In the genomic region with DNA sequence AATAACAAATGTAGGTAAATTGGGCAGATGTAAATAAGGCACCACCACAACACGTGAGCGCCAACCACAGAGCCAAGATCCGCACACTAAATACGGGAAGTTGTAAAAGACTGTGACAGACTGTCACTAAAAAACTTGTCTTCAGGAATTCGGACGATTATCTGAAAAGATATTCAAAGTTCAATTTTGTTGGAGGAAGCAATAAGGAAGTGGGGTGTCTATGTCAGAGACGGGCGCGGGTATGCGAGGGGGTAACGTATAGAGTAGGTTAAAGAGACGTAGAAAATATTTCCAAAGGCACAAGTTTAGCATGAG, we compare ENCODE assay signal across 8 cellular contexts. TPM values are rescaled to one million over a fixed set of nuclear protein-coding genes. Genes with fewer than 3 reads are reported as not detected.
DNase-seq lines count a peak whose midpoint lies in the region; ATAC-seq, FAIRE-seq and TF ChIP-seq lines count a peak whose summit lies in the region.

No MANE protein-coding gene starts in this region.

- H3K4me2 ChIP-seq in GM12878 (ENCODE audit: control insufficient read depth, insufficient read depth) = peak overlapping the region; percentile 88

- H3K27me3 ChIP-seq in GM12878 (replicated peaks in 1 of 2; ENCODE audit: control insufficient read depth in 2 of 2, insufficient read depth in 2 of 2, low read length in 1 of 2) = no peaks in the 10 kb centered on the region
- H3K27me3 ChIP-seq in layer of hippocampus (ENCODE audit: control insufficient read depth, insufficient read depth, low read length) = no peaks in the 10 kb centered on the region

- SMC1A ChIA-PET in GM12878 (lab: Charles Lee; ENCODE audit: uncharacterized antibody, unreplicated experiment) = interaction anchor here (0.8 to 9.4 kb wide), 8 partner anchors 10 to 181 kb away, joined by 3 to 125 read pairs (median 5); partner anchors contain the start of genes NT5DC3 and TDG

- no peaks in the 10 kb centered on the region for H3K9me3 ChIP-seq in GM12878 (replicated peaks; ENCODE audit: control insufficient read depth, insufficient read depth, low read length)

- ATAC-seq in HG02981 (IDR thresholded peaks at IDR 0.05; ENCODE audit: unreplicated experiment) = peak; percentile 18
- peak; percentile 11 for ATAC-seq in GM12878
- no peak for ATAC-seq in omental fat pad (ENCODE audit: low FRiP score)

- in situ Hi-C loops in GM13976 (cut with MboI; ENCODE audit: low sequenced_read_pairs, unreplicated experiment) = no loop called here
- in situ Hi-C loops in GM12878 (cut with MboI) = no loop called here

- H2AFZ ChIP-seq in GM12878 (ENCODE audit: control insufficient read depth, low read depth, low read length) = peak overlapping the region; percentile 34

- peak; percentile 81 to 89; a peak in 3 of 4 replicates for TF ChIP-seq EP300 in GM12878 (IDR thresholded peaks at IDR 0.05; ENCODE audit: borderline replicate concordance in 1 of 2, control insufficient read depth in 1 of 2, low read depth in 2 of 2, low read length in 2 of 2)

- peak; percentile 26 for DNase-seq in GM13976 (ENCODE audit: low spot score)
- peak; percentile 41 for DNase-seq in T follicular helper cell (ENCODE audit: low read depth)
- peak; percentile 80 for DNase-seq in GM12878 (ENCODE audit: low read depth, low spot score)
- peak; percentile 10 for DNase-seq in stimulated activated CD8-positive, alpha-beta memory T cell treated with anti-CD3 and anti-CD28 coated beads, Interleukin-12 subunit alpha, Interleukin-12 subunit beta, amount 100 ng/mL, for 4 hours (ENCODE audit: low read depth)
- no peak for DNase-seq in omental fat pad (ENCODE audit: low spot score)
- no peak for DNase-seq in OCI-M2 (lab: John Stamatoyannopoulos, UW; ENCODE audit: unreplicated experiment)

- RAD21 ChIA-PET in GM12878 (lab: Charles Lee; ENCODE audit: unreplicated experiment) = interaction anchor here (0.9 to 7.4 kb wide), 9 partner anchors 22 to 360 kb away, joined by 3 to 121 read pairs (median 6); partner anchors contain the start of gene TDG

- peak; percentile 27 for FAIRE-seq in GM12878 (lab: Jason Lieb, UNC)

- H3K9ac ChIP-seq in GM12878 (ENCODE audit: control insufficient read depth, insufficient read depth, low read length) = peak overlapping the region; percentile 98

- peaks cover 28% of the 10 kb centered on the region for H3K4me1 ChIP-seq in GM12878 (ENCODE audit: control insufficient read depth, insufficient read depth, low read length)

- peaks cover 2 to 12% of the 10 kb centered on the region in 2 experiments for H3K36me3 ChIP-seq in GM12878 (ENCODE audit: control insufficient read depth in 2 of 2, insufficient read depth in 2 of 2, low read length in 1 of 2)

- peak overlapping the region; percentile 76 for H3K4me3 ChIP-seq in GM12878

- TF ChIP-seq RAD21 in GM12878 (IDR thresholded peaks at IDR 0.05; ENCODE audit: insufficient read depth, low read depth, low read length) = no peak

- BruUV-seq in GM12878 (replicated peaks; lab: Mats Ljungman, UMichigan) = no TSS peak

- H4K20me1 ChIP-seq in GM12878 (ENCODE audit: control insufficient read depth, insufficient read depth) = no peaks in the 10 kb centered on the region

- 3% methylated on average over 12 of the region's 12 CpGs for WGBS in GM12878 (ENCODE audit: insufficient coverage, insufficient replicate concordance, low lambda C conversion rate, missing lambda C conversion rate)

- TF ChIP-seq CTCF in GM13976 (IDR thresholded peaks at IDR 0.05; ENCODE audit: borderline replicate concordance, control extremely low read depth, extremely low read depth, insufficient read depth, missing control alignments) = no peak
- TF ChIP-seq CTCF in GM12878 (IDR thresholded peaks at IDR 0.05 in 2 of 3, conservative IDR thresholded peaks at IDR 0.05 in 1 of 3; ENCODE audit: control insufficient read depth in 2 of 3, extremely low read depth in 1 of 3, insufficient read depth in 1 of 3, low read depth in 3 of 3, low read length in 3 of 3) = no peak
- TF ChIP-seq CTCF in omental fat pad (IDR thresholded peaks at IDR 0.05) = no peak

- no peak for TF ChIP-seq POLR2A in GM12878 (IDR thresholded peaks at IDR 0.05; ENCODE audit: low read depth, low read length)

- POLR2A ChIA-PET in GM12878 (lab: Charles Lee) = interaction anchor here (0.6 to 7.1 kb wide), 9 partner anchors 9 to 155 kb away, joined by 3 to 73 read pairs (median 5); partner anchors contain the start of genes NT5DC3 and TDG

- CTCF ChIA-PET in GM12878 (lab: Yijun Ruan, JAX) = interaction anchor here (2.0 to 5.2 kb wide), 3 partner anchors 38 to 45 kb away, joined by 8 to 33 read pairs (median 21); partner anchors contain the start of gene TDG

- H3K79me2 ChIP-seq in GM12878 (ENCODE audit: control insufficient read depth, insufficient read depth, low read length) = peaks cover 58% of the 10 kb centered on the region

- intact Hi-C loops in GM12878 (cut with micrococcal nuclease; ENCODE audit: unreplicated experiment) = loop anchor here (2.0 kb wide), 1 partner anchor 48 kb away; no protein-coding TSS in a partner anchor

- H3K27ac ChIP-seq in GM12878 (ENCODE audit: control insufficient read depth, insufficient read depth) = peak overlapping the region; percentile 99
- peak overlapping the region; percentile 96 for H3K27ac ChIP-seq in layer of hippocampus (ENCODE audit: low read depth, low read length)

TF ChIP-seq in GM12878, 131 proteins besides CTCF, POLR2A, EP300 and RAD21 (continues in another document):
- TF ChIP-seq POLR2AphosphoS5 (IDR thresholded peaks at IDR 0.05; ENCODE audit: low read length) (no peak), GABPA (IDR thresholded peaks at IDR 0.05; ENCODE audit: low read depth) (no peak; the same call in 1 of the 2 replicates), TCF7 (IDR thresholded peaks at IDR 0.05; ENCODE audit: borderline replicate concordance) (peak; percentile 30; the same call in 1 of the 2 replicates)

RNA-seq across cellular contexts. Expression of gene HSP90B1, which starts 1.5 kb away (rescaled TPM):
- total RNA-seq in GM12878 (2013; cell fraction: nucleolus; rRNA removed) = 492 and 493 TPM in 2 replicates
- total RNA-seq in GM12878 (2014; rRNA removed) (298 and 306 TPM in 2 replicates), GM12878 (2014; rRNA removed; fragmentation: Illumina TruSeq; extraction: Trizol) (644 and 702 TPM in 2 replicates), GM12878 (2021) (511 and 557 TPM in 2 replicates), omental fat pad (100 to 1,000 TPM; 289 to 590 (median 554) TPM)
- polyA plus RNA-seq in GM12878 (2011; ENCODE audit: low read depth) = 428 TPM
- polyA plus RNA-seq in GM12878 (2011; rRNA removed) (443 and 639 TPM in 2 replicates), GM12878 (2014; fragmentation: Illumina TruSeq; extraction: Trizol) (715 and 780 TPM in 2 replicates), GM12878 (2014; fragmentation: Nextera tagmentation; extraction: Ambion mirVana) (100 to 1,000 TPM; 254 to 414 TPM), GM12878 (2014; rRNA removed) (495 and 564 TPM in 2 replicates), GM12878 (2016; fragmentation: Nextera tagmentation; extraction: Ambion mirVana) (100 to 1,000 TPM; 936 to 968 TPM)
- polyA plus RNA-seq in GM12878 (2011; cell fraction: cytosol; rRNA removed) = 135 and 136 TPM in 2 replicates
- 477 and 595 TPM in 2 replicates for polyA plus RNA-seq in GM12878 (2011; cell fraction: nucleus; rRNA removed)
- 568 and 601 TPM in 2 replicates for polyA plus RNA-seq in GM12878 (2012)
- polyA minus RNA-seq in GM12878 (2011; rRNA and poly(A)+ RNA removed) = 148 and 211 TPM in 2 replicates
- 90.8 and 99.4 TPM in 2 replicates for polyA minus RNA-seq in GM12878 (2011; cell fraction: cytosol; rRNA and poly(A)+ RNA removed)
- polyA minus RNA-seq in GM12878 (2011; cell fraction: nucleus; rRNA and poly(A)+ RNA removed) = 145 and 205 TPM in 2 replicates

RNA-seq across cellular contexts. Expression of gene TDG, which starts 37.0 kb away (rescaled TPM):
- 63.4 and 64.9 TPM in 2 replicates for total RNA-seq in GM12878 (2013; cell fraction: nucleolus; rRNA removed)
- total RNA-seq in GM12878 (2014; rRNA removed) = 47.5 and 57.8 TPM in 2 replicates
- total RNA-seq in GM12878 (2014; rRNA removed; fragmentation: Illumina TruSeq; extraction: Trizol) = 53.7 and 56.3 TPM in 2 replicates
- total RNA-seq in GM12878 (2021) = 46.7 and 51.9 TPM in 2 replicates
- polyA plus RNA-seq in GM12878 (2011; ENCODE audit: low read depth) = 15.8 TPM
- 47.5 and 72.3 TPM in 2 replicates for polyA plus RNA-seq in GM12878 (2011; rRNA removed)
- 17.1 and 17.3 TPM in 2 replicates for polyA plus RNA-seq in GM12878 (2011; cell fraction: cytosol; rRNA removed)
- 58.2 and 62.0 TPM in 2 replicates for polyA plus RNA-seq in GM12878 (2011; cell fraction: nucleus; rRNA removed)
- 24.3 and 25.7 TPM in 2 replicates for polyA plus RNA-seq in GM12878 (2012)
- 63.6 and 70.5 TPM in 2 replicates for polyA plus RNA-seq in GM12878 (2014; fragmentation: Illumina TruSeq; extraction: Trizol)
- polyA plus RNA-seq in GM12878 (2014; fragmentation: Nextera tagmentation; extraction: Ambion mirVana) = 10 to 100 TPM; 29.7 to 33.7 TPM
- polyA plus RNA-seq in GM12878 (2014; rRNA removed) = 44.0 and 50.5 TPM in 2 replicates
- polyA plus RNA-seq in GM12878 (2016; fragmentation: Nextera tagmentation; extraction: Ambion mirVana) = 10 to 100 TPM; 63.2 to 68.8 TPM
- 21.7 and 30.6 TPM in 2 replicates for polyA minus RNA-seq in GM12878 (2011; rRNA and poly(A)+ RNA removed)
- 14.6 and 15.5 TPM in 2 replicates for polyA minus RNA-seq in GM12878 (2011; cell fraction: cytosol; rRNA and poly(A)+ RNA removed)
- polyA minus RNA-seq in GM12878 (2011; cell fraction: nucleus; rRNA and poly(A)+ RNA removed) = 17.8 and 21.0 TPM in 2 replicates
- total RNA-seq in omental fat pad = 10 to 100 TPM; 14.6 to 41.4 (median 24.6) TPM

Comparison
In these comparisons a context has a peak if more than half of its experiments do, and no peak if none do; other contexts are left out.
1. DNase-seq: peak in GM13976 (single experiment), T follicular helper cell (single experiment), GM12878 (single experiment) and stimulated activated CD8-positive, alpha-beta memory T cell treated with anti-CD3 and anti-CD28 coated beads, Interleukin-12 subunit alpha, Interleukin-12 subunit beta, amount 100 ng/mL, for 4 hours (single experiment); none in omental fat pad (single experiment) and OCI-M2 (single experiment).